In genomic region chr1:167968569-167968968, GRCh38 we compare ENCODE assay signal across 1 cellular context.
TF ChIP-seq lines count a peak whose summit lies in the region.

No MANE protein-coding gene starts in this region.

TF ChIP-seq in IMR-90, 13 proteins besides CTCF, POLR2A, EP300 and RAD21:
- no peak for TF ChIP-seq USF2 (IDR thresholded peaks at IDR 0.05; ENCODE audit: low read depth, low read length)
- TF ChIP-seq MAFK (IDR thresholded peaks at IDR 0.05; ENCODE audit: low read depth, low read length), result no peak
- no peak for TF ChIP-seq MXI1 (IDR thresholded peaks at IDR 0.05; ENCODE audit: borderline replicate concordance, low read depth, low read length)
- no peak for TF ChIP-seq ELK1 (IDR thresholded peaks at IDR 0.05; ENCODE audit: borderline replicate concordance, low read depth, low read length)
- no peak for TF ChIP-seq RCOR1 (IDR thresholded peaks at IDR 0.05; ENCODE audit: insufficient replicate concordance, low read length)
- TF ChIP-seq SMC3 (IDR thresholded peaks at IDR 0.05; ENCODE audit: low read depth, low read length), result no peak
- no peak for TF ChIP-seq MAZ (IDR thresholded peaks at IDR 0.05; ENCODE audit: borderline replicate concordance, low read depth, low read length)
